In genomic region chr4:185357220-185357619, GRCh38 we compare ENCODE assay signal across 1 cellular context.
TF ChIP-seq lines count a peak whose summit lies in the region.

No MANE protein-coding gene starts in this region.

TF ChIP-seq in endothelial cell of umbilical vein, 7 proteins besides CTCF, POLR2A, EP300 and RAD21:
- no peak for TF ChIP-seq EZH2 (IDR thresholded peaks at IDR 0.05; ENCODE audit: borderline replicate concordance, low read depth, low read length, severe bottlenecking)
- TF ChIP-seq MYC (IDR thresholded peaks at IDR 0.05; ENCODE audit: low read depth, low read length): no peak
- no peak for TF ChIP-seq MAX (IDR thresholded peaks at IDR 0.05; ENCODE audit: insufficient read depth, insufficient read length)
- TF ChIP-seq GATA2 (IDR thresholded peaks at IDR 0.05; ENCODE audit: insufficient read depth, insufficient read length, low read depth, low read length): no peak
- TF ChIP-seq POLR2AphosphoS5 (IDR thresholded peaks at IDR 0.05; ENCODE audit: insufficient read depth, low read depth, low read length): no peak
- no peak for TF ChIP-seq FOS (IDR thresholded peaks at IDR 0.05; ENCODE audit: borderline replicate concordance, insufficient read depth, low read length)
- no peak for TF ChIP-seq JUN (IDR thresholded peaks at IDR 0.05; ENCODE audit: borderline replicate concordance, insufficient read depth, insufficient read length, low read depth)
TF ChIP-seq in endothelial cell of umbilical vein: peak in this region for 0.
